Comparison of ENCODE assay signal across 8 cellular contexts in genomic region chr22:21102659-21103267, GRCh38. TPM values are rescaled to one million over a fixed set of nuclear protein-coding genes. Genes with fewer than 3 reads are reported as not detected.
A peak's percentile ranks its signal among the peaks of the same experiment; 100 is the strongest.
DNase-seq lines count a peak whose midpoint lies in the region; ATAC-seq and TF ChIP-seq lines count a peak whose summit lies in the region.

No MANE protein-coding gene starts in this region.

- no peaks in the 10 kb centered on the region for H3K9me3 ChIP-seq in HUES6 (ENCODE audit: control insufficient read depth, insufficient read depth, low read depth, low read length)
- H3K9me3 ChIP-seq in neuron (ENCODE audit: low read length), result no peaks in the 10 kb centered on the region
- no peaks in the 10 kb centered on the region for H3K9me3 ChIP-seq in stomach smooth muscle (ENCODE audit: control insufficient read depth in 2 of 2, low read length in 2 of 2)

- H3K4me1 ChIP-seq in HUES6 (ENCODE audit: control insufficient read depth, insufficient read depth, low read length), result peaks cover 12% of the 10 kb centered on the region
- H3K4me1 ChIP-seq in neuron (ENCODE audit: insufficient read depth, low read length), result no peaks in the 10 kb centered on the region
- H3K4me1 ChIP-seq in stomach smooth muscle (ENCODE audit: control insufficient read depth, insufficient read depth, low read length), result peaks cover 3% of the 10 kb centered on the region

- DNase-seq in DMS 273 treated with DMSO at 0.1 percent for 48 hours (lab: John Stamatoyannopoulos, UW), result peak; percentile 81
- DNase-seq in activated T-cell treated with anti-CD3 and anti-CD28 coated beads, Interleukin-2, amount 50 U/mL, for 48 hours, result peak; percentile 89 to 90
- DNase-seq in fibroblast of the aortic adventitia (ENCODE audit: low read depth), result peak; percentile 37

- H3K4me3 ChIP-seq in HUES6 (ENCODE audit: low read depth, low read length) (0 out of 2 replicates have a peak overlapping the region, but pooled peaks have one; percentile 9), fibroblast of the aortic adventitia (ENCODE audit: low read depth, low read length) (no peak overlapping the region), neuron (ENCODE audit: low read length) (peak overlapping the region; percentile 21), stomach smooth muscle (ENCODE audit: low read length in 2 of 2) (peak overlapping the region; percentile 31 to 52)

- peak overlapping the region; percentile 0 for H2AFZ ChIP-seq in neuron (ENCODE audit: low read depth, low read length)

- H3K9ac ChIP-seq in HUES6 (ENCODE audit: low read length) (no peak overlapping the region), stomach smooth muscle (ENCODE audit: low read length in 2 of 2) (no peak overlapping the region)

- ATAC-seq in GM21381 (IDR thresholded peaks at IDR 0.05; ENCODE audit: unreplicated experiment), result no peak

- no peak overlapping the region for H3K27ac ChIP-seq in HUES6 (ENCODE audit: low read depth, low read length)
- H3K27ac ChIP-seq in stomach smooth muscle (ENCODE audit: low read length), result no peak overlapping the region

- H3K27me3 ChIP-seq in HUES6 (ENCODE audit: control insufficient read depth, insufficient read depth, low read length) (peaks cover 21% of the 10 kb centered on the region; the same call in 1 of the 2 replicates), neuron (ENCODE audit: insufficient read depth, low read length) (no peaks in the 10 kb centered on the region), stomach smooth muscle (ENCODE audit: control insufficient read depth in 1 of 2, insufficient read depth in 2 of 2, low read length in 2 of 2) (peaks cover 12 to 19% of the 10 kb centered on the region in 2 donors)

- TF ChIP-seq CTCF in fibroblast of the aortic adventitia (IDR thresholded peaks at IDR 0.05; ENCODE audit: insufficient read depth, low read length), result peak; percentile 67

- H3K36me3 ChIP-seq in HUES6 (ENCODE audit: control insufficient read depth, insufficient read depth, low read length) (no peaks in the 10 kb centered on the region), neuron (ENCODE audit: insufficient read depth, low read length) (no peaks in the 10 kb centered on the region), stomach smooth muscle (ENCODE audit: control insufficient read depth in 2 of 2, insufficient read depth in 2 of 2, low read length in 2 of 2) (no peaks in the 10 kb centered on the region)

TF ChIP-seq in PFSK-1, 5 proteins besides CTCF, POLR2A, EP300 and RAD21:
- TF ChIP-seq FOXP2 (optimal IDR thresholded peaks at IDR 0.05; ENCODE audit: borderline replicate concordance, extremely low read depth, extremely low read length, insufficient read depth) (peak; percentile 74), POLR2AphosphoS5 (IDR thresholded peaks at IDR 0.05; ENCODE audit: low read depth, low read length) (no peak), SIN3A (IDR thresholded peaks at IDR 0.05; ENCODE audit: borderline replicate concordance, insufficient read depth, low read length) (no peak)

RNA-seq across cellular contexts. Expression of gene LRRC74B, which starts 57.0 kb away (rescaled TPM):
- polyA plus RNA-seq in PFSK-1 (2012; ENCODE audit: insufficient read length, low read depth), result not detected
- not detected in 2 replicates for total RNA-seq in fibroblast of the aortic adventitia (ENCODE audit: low replicate concordance)

Comparison
In these comparisons a context has a peak if more than half of its experiments do, and no peak if none do; other contexts are left out.
1. DNase-seq: peak in every context shown above with its lines; median percentile 90 in activated T-cell treated with anti-CD3 and anti-CD28 coated beads, Interleukin-2, amount 50 U/mL, for 48 hours; 81 in DMS 273 treated with DMSO at 0.1 percent for 48 hours; 37 in fibroblast of the aortic adventitia.